20 cellular contexts compared by ENCODE assay signal in genomic region chr2:197911667-197912066, GRCh38.
DNase-seq lines count a peak whose midpoint lies in the region; ATAC-seq and TF ChIP-seq lines count a peak whose summit lies in the region.
"Had no signal": no experiment of that assay in that cellular context is flagged by ENCODE, and none has a peak within 500 bp of the region (broad histone marks: within the 10 kb centered on the region; RNA-seq: fewer than 3 reads in every experiment).

No MANE protein-coding gene starts in this region.

- DNase-seq in EH (ENCODE audit: low read depth) (peak; percentile 32), astrocyte of the hippocampus (ENCODE audit: low read depth, low spot score) (peak; percentile 76), islet precursor cell (peak; percentile 59), D341Med (ENCODE audit: low spot score) (no peak), esophagus muscularis mucosa (ENCODE audit: extremely low spot score) (no peak), head of caudate nucleus (no peak)
- DNase-seq: CD8-positive, alpha-beta memory T cell; DMS53; EL; GOT3; NCI-H1105; NCI-H146; NCI-H2029; NCI-H226; NCI-H524 treated with DMSO at 0.1 percent for 48 hours; NCI-H82; Peyer's patch had no signal

- no peak for TF ChIP-seq EP300 in esophagus muscularis mucosa (IDR thresholded peaks at IDR 0.05)

- no peak overlapping the region for H3K4me3 ChIP-seq in esophagus muscularis mucosa
- H3K4me3 ChIP-seq: Peyer's patch had no signal

- no peaks in the 10 kb centered on the region for H3K9me3 ChIP-seq in esophagus muscularis mucosa
- H3K9me3 ChIP-seq: Peyer's patch had no signal

- H3K4me3 Mint-ChIP-seq in nephron: no peak overlapping the region
- H3K4me3 Mint-ChIP-seq: CD8-positive, alpha-beta memory T cell had no signal

- TF ChIP-seq CTCF in nephron (IDR thresholded peaks at IDR 0.05; ENCODE audit: unreplicated experiment in 3 of 3): no peak
- TF ChIP-seq CTCF in esophagus muscularis mucosa (IDR thresholded peaks at IDR 0.05): no peak

- peak overlapping the region; percentile 18 to 76 (median 60) for H3K27ac Mint-ChIP-seq in nephron
- H3K27ac Mint-ChIP-seq: CD8-positive, alpha-beta memory T cell had no signal

- H3K4me1 ChIP-seq in esophagus muscularis mucosa: peaks cover 44 to 86% (median 69%) of the 10 kb centered on the region in 4 donors
- H3K4me1 ChIP-seq: Peyer's patch had no signal

- H3K36me3 ChIP-seq in esophagus muscularis mucosa: no peaks in the 10 kb centered on the region
- H3K36me3 ChIP-seq: Peyer's patch had no signal

- H3K27me3 ChIP-seq in esophagus muscularis mucosa: no peaks in the 10 kb centered on the region
- H3K27me3 ChIP-seq: Peyer's patch had no signal

- intact Hi-C loops in esophagus muscularis mucosa (cut with DNase I) (no loop called here), head of caudate nucleus (cut with DNase I) (no loop called here)

- 71% methylated on average over 3 of the region's 3 CpGs for WGBS in esophagus muscularis mucosa

- no peak for TF ChIP-seq POLR2A in esophagus muscularis mucosa (IDR thresholded peaks at IDR 0.05; ENCODE audit: low read depth)

- no peak for ATAC-seq in GM21717 (IDR thresholded peaks at IDR 0.05; ENCODE audit: unreplicated experiment)

- no peaks in the 10 kb centered on the region for H3K36me3 Mint-ChIP-seq in nephron (ENCODE audit: low read depth)
- H3K36me3 Mint-ChIP-seq: CD8-positive, alpha-beta memory T cell had no signal

- H3K9me3 Mint-ChIP-seq in nephron: no peaks in the 10 kb centered on the region
- H3K9me3 Mint-ChIP-seq: CD8-positive, alpha-beta memory T cell had no signal

- H3K4me1 Mint-ChIP-seq in nephron: peaks cover 29% of the 10 kb centered on the region

- no peaks in the 10 kb centered on the region for H3K27me3 Mint-ChIP-seq in nephron (ENCODE audit: low read depth)

- H3K27ac ChIP-seq in esophagus muscularis mucosa (replicated peaks in 1 of 4): no peak overlapping the region
- H3K27ac ChIP-seq: C4-2B, Peyer's patch had no signal

Comparison
In these comparisons a context has a peak if more than half of its experiments do, and no peak if none do; other contexts are left out.
1. DNase-seq: peak in EH (single experiment), astrocyte of the hippocampus (single experiment) and islet precursor cell (single experiment); none in D341Med (single experiment), esophagus muscularis mucosa (single experiment) and head of caudate nucleus (0 of 42).